27 cellular contexts compared by ENCODE assay signal in the genomic region with DNA sequence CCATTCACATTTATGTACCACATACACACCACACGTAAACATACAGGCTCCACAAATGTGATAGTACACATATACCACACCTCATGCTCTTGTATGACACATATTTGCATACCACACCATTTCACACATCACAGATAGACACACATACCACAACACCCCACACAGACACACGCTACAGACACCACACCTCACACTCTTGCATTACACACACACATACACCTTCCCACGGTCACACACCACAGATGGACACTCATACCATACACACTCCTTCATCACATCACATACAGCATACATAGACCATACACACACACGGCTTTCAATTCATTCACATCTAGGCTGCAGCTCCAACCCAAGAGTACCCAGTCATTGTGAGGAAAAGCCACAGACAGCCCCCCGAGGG.
"Had no signal": no experiment of that assay in that cellular context is flagged by ENCODE, and none has a peak within 500 bp of the region (broad histone marks: within the 10 kb centered on the region; RNA-seq: fewer than 3 reads in every experiment).

No MANE protein-coding gene starts in this region.

- H3K79me2 ChIP-seq: parathyroid adenoma had no signal

- H3K9ac ChIP-seq: neural progenitor cell, parathyroid adenoma had no signal

- H3K4me1 ChIP-seq: colonic mucosa, parathyroid adenoma, right atrium auricular region, stomach, upper lobe of left lung, vagina had no signal

- H3K4me3 ChIP-seq: colonic mucosa, esophagus squamous epithelium, heart right ventricle, neural progenitor cell, right atrium auricular region, stomach, thyroid gland, upper lobe of left lung, vagina had no signal

- FAIRE-seq: endometrium had no signal

- H3K4me3 Mint-ChIP-seq: activated B cell treated with CpG ODN at 0.5 μM for 24 hours; activated CD4-positive, alpha-beta memory T cell treated with anti-CD3 and anti-CD28 coated beads for 36 hours; activated naive CD4-positive, alpha-beta T cell treated with anti-CD3 and anti-CD28 coated beads, Interleukin-2, amount 50 U/mL, for 24 hours; activated T-cell treated with anti-CD3 and anti-CD28 coated beads, Interleukin-2, amount 50 U/mL, for 4 hours; activated T-helper 17 cell treated with anti-CD3 and anti-CD28 coated beads, Interleukin-2, amount 50 U/mL, for 72 hours; natural killer cell; neural progenitor cell; T-cell had no signal

- H3K36me3 Mint-ChIP-seq: activated CD4-positive, alpha-beta memory T cell treated with anti-CD3 and anti-CD28 coated beads for 36 hours; activated naive CD4-positive, alpha-beta T cell treated with anti-CD3 and anti-CD28 coated beads, Interleukin-2, amount 50 U/mL, for 24 hours; natural killer cell; neural progenitor cell; T-cell had no signal

- H3K36me3 ChIP-seq: colonic mucosa, esophagus squamous epithelium, heart right ventricle, neural progenitor cell, right atrium auricular region, stomach, thyroid gland, upper lobe of left lung, vagina had no signal

- H3K9me3 Mint-ChIP-seq: activated B cell treated with CpG ODN at 0.5 μM for 24 hours; activated CD4-positive, alpha-beta memory T cell treated with anti-CD3 and anti-CD28 coated beads for 36 hours; activated naive CD4-positive, alpha-beta T cell treated with anti-CD3 and anti-CD28 coated beads, Interleukin-2, amount 50 U/mL, for 24 hours; activated T-cell treated with anti-CD3 and anti-CD28 coated beads, Interleukin-2, amount 50 U/mL, for 4 hours; activated T-helper 17 cell treated with anti-CD3 and anti-CD28 coated beads, Interleukin-2, amount 50 U/mL, for 72 hours; natural killer cell; neural progenitor cell; T-cell had no signal

- H3K27ac Mint-ChIP-seq: activated B cell treated with CpG ODN at 0.5 μM for 24 hours; activated CD4-positive, alpha-beta memory T cell treated with anti-CD3 and anti-CD28 coated beads for 36 hours; activated naive CD4-positive, alpha-beta T cell treated with anti-CD3 and anti-CD28 coated beads, Interleukin-2, amount 50 U/mL, for 24 hours; activated T-helper 17 cell treated with anti-CD3 and anti-CD28 coated beads, Interleukin-2, amount 50 U/mL, for 72 hours; natural killer cell; neural progenitor cell; T-cell had no signal

- H3K27ac ChIP-seq: colonic mucosa, epithelial cell of prostate, esophagus squamous epithelium, heart right ventricle, neural progenitor cell, parathyroid adenoma, right atrium auricular region, stomach, thyroid gland, upper lobe of left lung, vagina had no signal

- H3K27me3 ChIP-seq: colonic mucosa, esophagus squamous epithelium, heart right ventricle, neural progenitor cell, right atrium auricular region, stomach, thyroid gland, upper lobe of left lung, vagina had no signal

- H3K4me1 Mint-ChIP-seq: activated B cell treated with CpG ODN at 0.5 μM for 24 hours had no signal

- DNase-seq: activated B cell treated with CpG ODN at 0.5 μM for 24 hours; activated CD4-positive, alpha-beta memory T cell treated with anti-CD3 and anti-CD28 coated beads for 36 hours; activated CD4-positive, alpha-beta T cell treated with anti-CD3 and anti-CD28 coated beads for 4 hours; activated gamma-delta T cell treated with Interleukin-2 at 50 U/mL for 16 hours; activated T-cell treated with anti-CD3 and anti-CD28 coated beads, Interleukin-2, amount 50 U/mL, for 4 hours; cerebellar nuclear complex; colonic mucosa; effector CD8-positive, alpha-beta T cell; esophagus squamous epithelium; foreskin melanocyte; heart right ventricle; midbrain; natural killer cell; occipital lobe; stimulated activated CD4-positive, alpha-beta T cell treated with anti-CD3 and anti-CD28 coated beads, Interleukin-2, amount 100 ng/mL, for 48 hours; stomach; upper lobe of left lung had no signal

- H3K9me3 ChIP-seq: colonic mucosa, esophagus squamous epithelium, heart right ventricle, right atrium auricular region, stomach, thyroid gland, upper lobe of left lung, vagina had no signal

- H2AFZ ChIP-seq: parathyroid adenoma had no signal

- ATAC-seq: activated T-helper 17 cell treated with anti-CD3 and anti-CD28 coated beads, Interleukin-2, amount 50 U/mL, for 72 hours; heart right ventricle had no signal

- H3K27me3 Mint-ChIP-seq: activated B cell treated with CpG ODN at 0.5 μM for 24 hours; activated CD4-positive, alpha-beta memory T cell treated with anti-CD3 and anti-CD28 coated beads for 36 hours; activated naive CD4-positive, alpha-beta T cell treated with anti-CD3 and anti-CD28 coated beads, Interleukin-2, amount 50 U/mL, for 24 hours; activated T-helper 17 cell treated with anti-CD3 and anti-CD28 coated beads, Interleukin-2, amount 50 U/mL, for 72 hours; T-cell had no signal
